9 cellular contexts compared by ENCODE assay signal in genomic region chr14:106875503-106875902, GRCh38.
DNase-seq lines count a peak whose midpoint lies in the region; ATAC-seq and TF ChIP-seq lines count a peak whose summit lies in the region.
"Had no signal": no experiment of that assay in that cellular context is flagged by ENCODE, and none has a peak within 500 bp of the region (broad histone marks: within the 10 kb centered on the region; RNA-seq: fewer than 3 reads in every experiment).

No MANE protein-coding gene starts in this region.

- H3K4me2 ChIP-seq in SU-DHL-6 (ENCODE audit: low read depth, low read length, poor library complexity, severe bottlenecking) = peak overlapping the region; percentile 11

- no peak overlapping the region for H3K9ac ChIP-seq in SU-DHL-6 (ENCODE audit: low read length)

- H3F3A ChIP-seq in SU-DHL-6 (ENCODE audit: insufficient read depth) = peaks cover 12% of the 10 kb centered on the region

- TF ChIP-seq CTCF in GM10266 (IDR thresholded peaks at IDR 0.05; ENCODE audit: control insufficient read depth, insufficient read depth, low read depth, missing control alignments) (peak; percentile 80), SU-DHL-6 (IDR thresholded peaks at IDR 0.05; ENCODE audit: insufficient read depth, low read length, poor library complexity, severe bottlenecking) (peak; percentile 97), lower lobe of right lung (IDR thresholded peaks at IDR 0.05) (peak; percentile 38)

- H3K4me1 ChIP-seq in lower lobe of right lung = no peaks in the 10 kb centered on the region

- H3K27ac ChIP-seq in SU-DHL-6 (ENCODE audit: low read depth, low read length) (no peak overlapping the region), lower lobe of right lung (no peak overlapping the region)

- intact Hi-C loops in lower lobe of right lung (cut with DNase I) = no loop called here

- H3K4me3 ChIP-seq in SU-DHL-6 (ENCODE audit: insufficient read depth, low read length, poor library complexity, severe bottlenecking) = no peak overlapping the region
- no peak overlapping the region for H3K4me3 ChIP-seq in lower lobe of right lung
- no peak overlapping the region for H3K4me3 ChIP-seq in MG63

- ATAC-seq in GM21737 (IDR thresholded peaks at IDR 0.05; ENCODE audit: unreplicated experiment) = peak; percentile 45
- peak in 1 of 2 donors; percentile 52 for ATAC-seq in lower lobe of right lung
- ATAC-seq in HG03439 (IDR thresholded peaks at IDR 0.05; ENCODE audit: unreplicated experiment) = no peak

- H3K79me2 ChIP-seq in SU-DHL-6 (ENCODE audit: insufficient read depth, low read length) = no peaks in the 10 kb centered on the region

- no peaks in the 10 kb centered on the region for H3K9me2 ChIP-seq in SU-DHL-6 (replicated peaks; ENCODE audit: insufficient read depth, low read length)

- no peaks in the 10 kb centered on the region for H4K20me1 ChIP-seq in SU-DHL-6 (ENCODE audit: low read depth, low read length)

- H2AFZ ChIP-seq in SU-DHL-6 (ENCODE audit: low read depth, low read length, severe bottlenecking) = peak overlapping the region; percentile 57

- H3K9me3 ChIP-seq in SU-DHL-6 (ENCODE audit: insufficient read depth, low read length) = no peaks in the 10 kb centered on the region
- no peaks in the 10 kb centered on the region for H3K9me3 ChIP-seq in lower lobe of right lung
- no peaks in the 10 kb centered on the region for H3K9me3 ChIP-seq in MG63

- H3K36me3 ChIP-seq in SU-DHL-6 (ENCODE audit: low read length) (no peaks in the 10 kb centered on the region), lower lobe of right lung (no peaks in the 10 kb centered on the region), MG63 (no peaks in the 10 kb centered on the region)

- no peaks in the 10 kb centered on the region for H3K27me3 ChIP-seq in SU-DHL-6 (ENCODE audit: low read length)
- H3K27me3 ChIP-seq in lower lobe of right lung (ENCODE audit: low read depth) = peaks cover 8% of the 10 kb centered on the region
- H3K27me3 ChIP-seq in MG63 = no peaks in the 10 kb centered on the region

- no peak for DNase-seq in GM10266 (ENCODE audit: extremely low spot score)
- no peak for DNase-seq in lower lobe of right lung
- no peak for DNase-seq in NCI-H2171 (lab: John Stamatoyannopoulos, UW)
- no peak for DNase-seq in pons (ENCODE audit: low spot score)
- no peak for DNase-seq in MG63
- DNase-seq: NK-92 treated with Interleukin-12 subunit alpha and Interleukin-12 subunit beta, amount 100 ng/mL, for 24 hours had no signal

Comparison
In these comparisons a context has a peak if more than half of its experiments do, and no peak if none do; other contexts are left out.
1. CTCF ChIP-seq: peak in every context shown above with its lines; median percentile 97 in SU-DHL-6; 80 in GM10266; 38 in lower lobe of right lung.